ENCODE assay signal across 26 cellular contexts in genomic region chr19:20787766-20788165, GRCh38.
"Had no signal": no experiment of that assay in that cellular context is flagged by ENCODE, and none has a peak within 500 bp of the region (broad histone marks: within the 10 kb centered on the region; RNA-seq: fewer than 3 reads in every experiment).

No MANE protein-coding gene starts in this region.

- H3K4me3 ChIP-seq: lung, neural progenitor cell, right lobe of liver, skin epidermis, testis, vagina had no signal

- H3K4me3 Mint-ChIP-seq: activated T-cell treated with anti-CD3 and anti-CD28 coated beads, Interleukin-2, amount 50 U/mL, for 4 hours; brain; naive thymus-derived CD8-positive, alpha-beta T cell; neural progenitor cell; type B pancreatic cell; WTC11 had no signal

- H3K27ac Mint-ChIP-seq: brain; naive thymus-derived CD8-positive, alpha-beta T cell; neural progenitor cell; type B pancreatic cell; WTC11 had no signal

- H3K9me3 Mint-ChIP-seq: WTC11 had no signal

- DNase-seq: activated CD4-positive, alpha-beta T cell treated with anti-CD3 and anti-CD28 coated beads for 4 hours; activated CD8-positive, alpha-beta memory T cell treated with anti-CD3 and anti-CD28 coated beads, Interleukin-2, amount 50 U/mL, for 4 hours; activated effector memory CD4-positive, alpha-beta T cell treated with Interleukin-2 at 50 U/mL for 16 hours; activated naive CD4-positive, alpha-beta T cell treated with anti-CD3 and anti-CD28 coated beads, Interleukin-2, amount 50 U/mL, for 16 hours; activated T-cell treated with anti-CD3 and anti-CD28 coated beads, Interleukin-2, amount 50 U/mL, for 4 hours; anterior cingulate cortex; caudate nucleus; dermis blood vessel endothelial cell; effector CD8-positive, alpha-beta T cell; kidney; naive thymus-derived CD8-positive, alpha-beta T cell; posterior cingulate gyrus; right lobe of liver; stimulated activated CD4-positive, alpha-beta T cell treated with anti-CD3 and anti-CD28 coated beads, Interleukin-1b, Interleukin-23, amount 100 ng/mL, for 48 hours; T-helper 1 cell; T1000; testis had no signal

- ATAC-seq: activated T-cell treated with anti-CD3 and anti-CD28 coated beads, Interleukin-2, amount 50 U/mL, for 4 hours; foreskin keratinocyte; left lobe of liver; naive thymus-derived CD8-positive, alpha-beta T cell; right lobe of liver; WTC11 had no signal

- H3K4me1 Mint-ChIP-seq: brain, neural progenitor cell, WTC11 had no signal

- H3K27me3 Mint-ChIP-seq: brain; naive thymus-derived CD8-positive, alpha-beta T cell; type B pancreatic cell had no signal
